In the genomic region with DNA sequence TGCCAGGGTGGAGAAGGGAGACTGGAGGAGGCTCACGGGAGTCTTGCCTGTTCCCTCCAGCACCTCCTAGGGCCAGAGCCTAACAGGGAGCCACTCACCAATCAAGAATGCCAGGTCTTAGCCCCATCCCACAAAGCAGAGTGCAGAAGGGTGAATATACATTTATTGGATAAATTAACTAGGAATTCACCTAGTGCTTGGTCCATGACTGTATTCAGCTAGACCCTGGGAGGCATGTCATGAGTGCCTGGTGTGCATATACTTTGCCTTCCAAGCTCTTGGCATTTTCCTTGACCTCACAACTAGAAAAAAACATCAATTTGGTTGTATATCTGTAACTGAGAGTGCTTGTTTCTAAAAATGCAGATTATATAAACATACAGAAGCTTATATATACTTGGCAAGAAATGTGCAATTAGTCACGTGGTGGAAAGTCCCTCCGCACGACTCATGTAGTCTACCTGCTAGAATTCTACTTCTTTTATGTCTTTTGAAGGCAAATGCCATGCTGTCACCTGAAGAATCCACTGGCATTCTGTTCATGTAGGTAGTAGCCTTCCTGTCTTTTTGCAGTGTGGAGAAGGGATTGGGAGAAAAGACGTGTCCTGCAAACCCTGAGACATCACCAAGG, we compare ENCODE assay signal across 21 cellular contexts.
DNase-seq lines count a peak whose midpoint lies in the region; FAIRE-seq and TF ChIP-seq lines count a peak whose summit lies in the region.
"Had no signal": no experiment of that assay in that cellular context is flagged by ENCODE, and none has a peak within 500 bp of the region (broad histone marks: within the 10 kb centered on the region; RNA-seq: fewer than 3 reads in every experiment).

No MANE protein-coding gene starts in this region.

- H3K9me3 ChIP-seq in AG04450 (ENCODE audit: control insufficient read depth, insufficient read depth, low read length) = no peaks in the 10 kb centered on the region
- H3K9me3 ChIP-seq: A549, BLaER1, HAP-1 had no signal

- no peaks in the 10 kb centered on the region for H3K36me3 Mint-ChIP-seq in activated CD4-positive, alpha-beta memory T cell treated with anti-CD3 and anti-CD28 coated beads for 36 hours
- H3K36me3 Mint-ChIP-seq: CD8-positive, alpha-beta T cell had no signal

- CTCF ChIA-PET in AG04450 (lab: Charles Lee) = interaction anchor here (0.6 kb wide), 1 partner anchor 1539 kb away, joined by 5 read pairs; no protein-coding TSS in a partner anchor
- CTCF ChIA-PET in activated CD4-positive, alpha-beta memory T cell treated with anti-CD3 and anti-CD28 coated beads for 36 hours (lab: Charles Lee) = no interaction called here

- H3K4me3 ChIP-seq in AG04450 (ENCODE audit: low read depth, low read length) = no peak overlapping the region
- H3K4me3 ChIP-seq in HFF-Myc (replicated peaks; ENCODE audit: low read depth, low read length) = no peak overlapping the region
- H3K4me3 ChIP-seq: A549, BLaER1, HAP-1 had no signal

- no peak overlapping the region for H3K4me3 Mint-ChIP-seq in activated CD4-positive, alpha-beta memory T cell treated with anti-CD3 and anti-CD28 coated beads for 36 hours
- H3K4me3 Mint-ChIP-seq: CD8-positive, alpha-beta T cell had no signal

- no peak for FAIRE-seq in HTR-8/SVneo (lab: Jason Lieb, UNC)
- FAIRE-seq: A549 had no signal

- H3K9me3 Mint-ChIP-seq in activated CD4-positive, alpha-beta memory T cell treated with anti-CD3 and anti-CD28 coated beads for 36 hours = peaks cover 6% of the 10 kb centered on the region

- H3K27ac ChIP-seq in AG04450 (ENCODE audit: low read depth, low read length) = no peak overlapping the region
- H3K27ac ChIP-seq: A549, BLaER1, HL-60 had no signal

- H3K27me3 ChIP-seq in AG04450 (ENCODE audit: control insufficient read depth, insufficient read depth, low read length) = peaks cover 2% of the 10 kb centered on the region
- H3K27me3 ChIP-seq: BLaER1 had no signal

- POLR2A ChIA-PET in AG04450 (lab: Yijun Ruan, JAX) = no interaction called here
- POLR2A ChIA-PET in activated CD4-positive, alpha-beta memory T cell treated with anti-CD3 and anti-CD28 coated beads for 36 hours (lab: Charles Lee) = no interaction called here

- no peaks in the 10 kb centered on the region for H3K27me3 Mint-ChIP-seq in activated CD4-positive, alpha-beta memory T cell treated with anti-CD3 and anti-CD28 coated beads for 36 hours

- no peak overlapping the region for H3K27ac Mint-ChIP-seq in activated CD4-positive, alpha-beta memory T cell treated with anti-CD3 and anti-CD28 coated beads for 36 hours
- H3K27ac Mint-ChIP-seq: CD8-positive, alpha-beta T cell had no signal

- no peaks in the 10 kb centered on the region for H3K4me1 Mint-ChIP-seq in activated CD4-positive, alpha-beta memory T cell treated with anti-CD3 and anti-CD28 coated beads for 36 hours (ENCODE audit: low read depth)

- intact Hi-C loops in activated CD4-positive, alpha-beta memory T cell treated with anti-CD3 and anti-CD28 coated beads for 36 hours (cut with micrococcal nuclease) = no loop called here

- no peak for TF ChIP-seq CTCF in AG04450 (IDR thresholded peaks at IDR 0.05; ENCODE audit: low read depth, low read length)
- no peak for TF ChIP-seq CTCF in HFF-Myc (IDR thresholded peaks at IDR 0.05; ENCODE audit: low read depth, low read length, missing control alignments)

- DNase-seq in AG04450 (ENCODE audit: low read depth, low spot score) (peak; percentile 7), HFF-Myc (ENCODE audit: extremely low read depth, low read depth) (peak; percentile 16), astrocyte of the hippocampus (ENCODE audit: low read depth, low spot score) (peak; percentile 12), kidney tubule cell (ENCODE audit: low spot score) (peak; percentile 87), HTR-8/SVneo (ENCODE audit: insufficient read length, low spot score) (no peak), COR-L47 (lab: John Stamatoyannopoulos, UW) (no peak), SIG-M5 (lab: John Stamatoyannopoulos, UW) (no peak)
- no peak for DNase-seq in activated CD4-positive, alpha-beta memory T cell treated with anti-CD3 and anti-CD28 coated beads for 36 hours
- DNase-seq: CD8-positive, alpha-beta T cell; DND-41; GDM1; NCI-H187; NCI-H226; NCI-H524; NCI-H82; RPMI8226; SHP77 treated with DMSO at 0.1 percent for 48 hours had no signal

Comparison
In these comparisons a context has a peak if more than half of its experiments do, and no peak if none do; other contexts are left out.
1. DNase-seq: peak in AG04450 (single experiment), HFF-Myc (single experiment), astrocyte of the hippocampus (single experiment) and kidney tubule cell (single experiment); none in HTR-8/SVneo (single experiment), COR-L47 (single experiment), activated CD4-positive, alpha-beta memory T cell treated with anti-CD3 and anti-CD28 coated beads for 36 hours (single experiment) and SIG-M5 (single experiment).